Comparison of ENCODE assay signal across 30 cellular contexts in the genomic region with DNA sequence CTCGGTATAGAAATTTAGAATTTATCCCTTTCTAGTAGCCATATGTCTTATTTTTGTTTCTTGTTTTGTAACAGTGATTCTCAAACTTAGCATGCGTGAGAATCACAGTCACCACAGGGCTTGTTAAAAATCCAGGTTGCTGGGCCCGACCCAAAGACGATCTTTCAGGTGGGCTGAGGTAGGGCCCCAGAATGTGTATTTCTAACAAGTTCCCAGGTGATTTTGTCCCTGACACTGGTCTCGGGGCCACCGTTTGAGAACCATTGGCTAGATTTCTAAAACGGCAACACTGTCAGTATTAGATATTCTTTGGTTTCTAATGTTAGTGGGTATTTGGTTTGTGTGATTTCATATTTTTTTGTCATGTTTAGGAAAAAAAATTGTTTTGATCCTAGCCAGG. TPM values are rescaled to one million over a fixed set of nuclear protein-coding genes. Genes with fewer than 3 reads are reported as not detected.
"Had no signal": no experiment of that assay in that cellular context is flagged by ENCODE, and none has a peak within 500 bp of the region (broad histone marks: within the 10 kb centered on the region; RNA-seq: fewer than 3 reads in every experiment).

No MANE protein-coding gene starts in this region.

- ATAC-seq: esophagus mucosa; gastrocnemius medialis; left lobe of liver; naive thymus-derived CD8-positive, alpha-beta T cell; psoas muscle; sciatic nerve; stimulated activated effector memory CD8-positive, alpha-beta T cell treated with anti-CD3 and anti-CD28 coated beads, Interleukin-12 subunit alpha, Interleukin-12 subunit beta, amount 100 ng/mL, for 72 hours had no signal

- H3K4me3 Mint-ChIP-seq: naive thymus-derived CD8-positive, alpha-beta T cell; nephron progenitor cell; stimulated activated effector memory CD8-positive, alpha-beta T cell treated with anti-CD3 and anti-CD28 coated beads, Interleukin-12 subunit alpha, Interleukin-12 subunit beta, amount 100 ng/mL, for 72 hours; type B pancreatic cell had no signal

- H3K4me2 ChIP-seq: smooth muscle cell had no signal

- H3K27ac Mint-ChIP-seq: stimulated activated effector memory CD8-positive, alpha-beta T cell treated with anti-CD3 and anti-CD28 coated beads, Interleukin-12 subunit alpha, Interleukin-12 subunit beta, amount 100 ng/mL, for 72 hours; type B pancreatic cell had no signal

- H3K9me3 Mint-ChIP-seq: naive thymus-derived CD8-positive, alpha-beta T cell; nephron progenitor cell; stimulated activated effector memory CD8-positive, alpha-beta T cell treated with anti-CD3 and anti-CD28 coated beads, Interleukin-12 subunit alpha, Interleukin-12 subunit beta, amount 100 ng/mL, for 72 hours; type B pancreatic cell had no signal

- H3K9me3 ChIP-seq: gastrocnemius medialis, psoas muscle, stomach, thyroid gland had no signal

- DNase-seq: cortex of kidney; effector CD4-positive, alpha-beta T cell; foreskin fibroblast; gastrocnemius medialis; head of caudate nucleus; kidney; mammary epithelial cell; naive thymus-derived CD8-positive, alpha-beta T cell; nephron progenitor cell; nucleus accumbens; posterior cingulate gyrus; psoas muscle; stimulated activated CD4-positive, alpha-beta T cell treated with anti-CD3 and anti-CD28 coated beads, Interleukin-2, amount 100 ng/mL, for 24 hours; stimulated activated CD4-positive, alpha-beta T cell treated with anti-CD3 and anti-CD28 coated beads, Interleukin-4, amount 100 ng/mL, for 24 hours; stimulated activated naive CD4-positive, alpha-beta T cell treated with Interleukin-2 at 50 U/mL for 16 hours; stomach; thyroid gland had no signal

- H3K27me3 ChIP-seq: gastrocnemius medialis, stomach, thyroid gland had no signal

- H3K36me3 ChIP-seq: thyroid gland had no signal

- H3K27me3 Mint-ChIP-seq: naive thymus-derived CD8-positive, alpha-beta T cell; type B pancreatic cell had no signal

- H3K4me3 ChIP-seq: gastrocnemius medialis, psoas muscle, smooth muscle cell, stomach, thyroid gland had no signal

- H3K4me1 Mint-ChIP-seq: nephron progenitor cell had no signal

- H3K27ac ChIP-seq: epithelial cell of prostate, stomach, thyroid gland had no signal

RNA-seq across cellular contexts. Expression of a gene that starts 44.0 kb away (rescaled TPM):
- total RNA-seq: dermis microvascular lymphatic vessel endothelial cell, glomerular endothelial cell, left lobe of liver, mesenteric fat pad, osteocyte, psoas muscle, sciatic nerve, stomach, subcutaneous adipose tissue, temporal lobe had no signal
- polyA plus RNA-seq: naive thymus-derived CD8-positive, alpha-beta T cell had no signal
